ENCODE assay signal across 21 cellular contexts in the genomic region with DNA sequence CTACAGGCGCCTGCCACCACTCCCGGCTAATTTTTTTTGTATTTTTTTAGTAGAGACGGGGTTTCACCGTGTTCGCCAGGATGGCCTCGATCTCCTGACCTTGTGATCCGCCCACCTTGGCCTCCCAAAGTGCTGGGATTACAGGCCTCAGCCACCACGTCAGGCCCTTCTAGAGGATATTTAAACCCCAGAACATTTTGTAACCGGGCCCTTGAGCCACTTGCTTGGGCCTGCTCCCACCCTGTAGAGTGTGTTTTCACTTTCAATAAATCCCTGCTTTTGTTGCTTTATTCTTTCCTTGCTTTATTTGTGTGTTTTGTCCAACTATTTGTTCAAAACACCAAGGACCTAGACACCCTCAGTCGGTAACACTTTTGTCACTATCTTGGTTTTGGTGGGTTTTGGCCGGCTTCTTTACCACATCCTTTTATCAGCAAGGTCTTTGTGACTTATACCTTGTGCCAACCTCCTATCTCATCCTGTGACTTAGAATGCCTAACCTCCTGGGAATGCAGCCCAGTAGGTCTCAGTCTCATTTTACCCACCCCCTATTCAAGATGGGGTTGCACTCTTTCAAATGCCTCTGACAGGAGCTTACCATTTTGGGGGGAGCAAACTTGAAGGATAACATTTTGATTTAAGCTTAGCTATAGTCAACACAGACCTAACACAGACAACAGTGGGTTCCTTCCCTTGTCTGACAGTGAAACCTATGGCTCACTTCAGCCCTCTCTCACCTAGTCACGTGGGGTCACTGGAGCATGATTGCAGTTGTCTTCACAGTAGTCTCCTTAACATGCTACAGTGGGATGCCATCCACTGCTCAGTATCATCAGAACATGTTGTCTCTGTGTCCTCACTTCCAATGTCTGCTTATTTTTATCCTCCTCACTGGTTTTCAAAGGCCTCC. TPM values are rescaled to one million over a fixed set of nuclear protein-coding genes. Genes with fewer than 3 reads are reported as not detected.
DNase-seq lines count a peak whose midpoint lies in the region; ATAC-seq and TF ChIP-seq lines count a peak whose summit lies in the region.
"Had no signal": no experiment of that assay in that cellular context is flagged by ENCODE, and none has a peak within 500 bp of the region (broad histone marks: within the 10 kb centered on the region; RNA-seq: fewer than 3 reads in every experiment).

No MANE protein-coding gene starts in this region.

- CTCF ChIA-PET in activated naive CD4-positive, alpha-beta T cell treated with anti-CD3 and anti-CD28 coated beads for 36 hours (lab: Charles Lee), result no interaction called here

- H3K4me3 Mint-ChIP-seq in activated naive CD4-positive, alpha-beta T cell treated with anti-CD3 and anti-CD28 coated beads for 36 hours, result no peak overlapping the region
- H3K4me3 Mint-ChIP-seq: activated CD8-positive, alpha-beta T cell treated with anti-CD3 and anti-CD28 coated beads, Interleukin-2, amount 10 ng/mL, durations not matched to agents 7 days and 5 days; activated naive CD8-positive, alpha-beta T cell; activated T-cell treated with anti-CD3 and anti-CD28 coated beads, Interleukin-2, amount 50 U/mL, for 72 hours; brain; mesothelial cell of epicardium; natural killer cell treated with Interleukin-12 subunit alpha and Interleukin-12 subunit beta and Interleukin-15 and Interleukin-18, amount 100 ng/mL, for 72 hours had no signal

- no peaks in the 10 kb centered on the region for H3K9me3 ChIP-seq in right atrium auricular region
- no peaks in the 10 kb centered on the region for H3K9me3 ChIP-seq in thoracic aorta
- H3K9me3 ChIP-seq: prostate gland had no signal

- H3K27me3 Mint-ChIP-seq in activated naive CD4-positive, alpha-beta T cell treated with anti-CD3 and anti-CD28 coated beads for 36 hours (ENCODE audit: low read depth), result peaks cover 11% of the 10 kb centered on the region
- H3K27me3 Mint-ChIP-seq: activated naive CD8-positive, alpha-beta T cell had no signal

- H3K36me3 Mint-ChIP-seq in activated naive CD4-positive, alpha-beta T cell treated with anti-CD3 and anti-CD28 coated beads for 36 hours (ENCODE audit: low read depth), result no peaks in the 10 kb centered on the region
- H3K36me3 Mint-ChIP-seq: activated naive CD8-positive, alpha-beta T cell; brain; mesothelial cell of epicardium; natural killer cell treated with Interleukin-12 subunit alpha and Interleukin-12 subunit beta and Interleukin-15 and Interleukin-18, amount 100 ng/mL, for 72 hours had no signal

- intact Hi-C loops in activated naive CD4-positive, alpha-beta T cell treated with anti-CD3 and anti-CD28 coated beads for 36 hours (cut with micrococcal nuclease), result no loop called here

- H3K27ac ChIP-seq in right atrium auricular region (peak overlapping the region; percentile 20 to 49), thoracic aorta (peak overlapping the region; percentile 14 to 65)
- H3K27ac ChIP-seq: epithelial cell of prostate, prostate gland had no signal

- TF ChIP-seq CTCF in right atrium auricular region (IDR thresholded peaks at IDR 0.05), result no peak
- no peak for TF ChIP-seq CTCF in thoracic aorta (IDR thresholded peaks at IDR 0.05)

- ATAC-seq in GM18868 (IDR thresholded peaks at IDR 0.05; ENCODE audit: unreplicated experiment) (peak; percentile 51), thoracic aorta (ENCODE audit: insufficient number of reproducible peaks, low FRiP score, low read depth) (no peak), HG03457 (IDR thresholded peaks at IDR 0.05; ENCODE audit: unreplicated experiment) (no peak)
- ATAC-seq: activated CD8-positive, alpha-beta T cell treated with anti-CD3 and anti-CD28 coated beads, Interleukin-2, amount 10 ng/mL, durations not matched to agents 7 days and 5 days; activated T-cell treated with anti-CD3 and anti-CD28 coated beads, Interleukin-2, amount 50 U/mL, for 72 hours had no signal

- H3K4me1 Mint-ChIP-seq in activated naive CD4-positive, alpha-beta T cell treated with anti-CD3 and anti-CD28 coated beads for 36 hours (ENCODE audit: low read depth), result no peaks in the 10 kb centered on the region

- H3K9me3 Mint-ChIP-seq in activated naive CD4-positive, alpha-beta T cell treated with anti-CD3 and anti-CD28 coated beads for 36 hours, result no peaks in the 10 kb centered on the region
- H3K9me3 Mint-ChIP-seq: activated T-cell treated with anti-CD3 and anti-CD28 coated beads, Interleukin-2, amount 50 U/mL, for 72 hours; natural killer cell treated with Interleukin-12 subunit alpha and Interleukin-12 subunit beta and Interleukin-15 and Interleukin-18, amount 100 ng/mL, for 72 hours had no signal

- H3K4me1 ChIP-seq in right atrium auricular region (peaks cover 0 to 18% of the 10 kb centered on the region in 2 donors), thoracic aorta (ENCODE audit: control insufficient read depth in 1 of 2, low read depth in 2 of 2) (peaks cover 8 to 28% of the 10 kb centered on the region in 2 donors)
- H3K4me1 ChIP-seq: prostate gland had no signal

- H3K36me3 ChIP-seq in right atrium auricular region, result no peaks in the 10 kb centered on the region
- no peaks in the 10 kb centered on the region for H3K36me3 ChIP-seq in thoracic aorta
- H3K36me3 ChIP-seq: prostate gland had no signal

- H3K4me3 ChIP-seq in right atrium auricular region, result no peak overlapping the region
- no peak overlapping the region for H3K4me3 ChIP-seq in thoracic aorta
- H3K4me3 ChIP-seq: prostate gland had no signal

- H3K27me3 ChIP-seq in right atrium auricular region, result no peaks in the 10 kb centered on the region
- no peaks in the 10 kb centered on the region for H3K27me3 ChIP-seq in thoracic aorta (replicated peaks; ENCODE audit: insufficient read depth)

- no peak overlapping the region for H3K27ac Mint-ChIP-seq in activated naive CD4-positive, alpha-beta T cell treated with anti-CD3 and anti-CD28 coated beads for 36 hours
- H3K27ac Mint-ChIP-seq: activated CD8-positive, alpha-beta T cell treated with anti-CD3 and anti-CD28 coated beads, Interleukin-2, amount 10 ng/mL, durations not matched to agents 7 days and 5 days; activated naive CD8-positive, alpha-beta T cell; activated T-cell treated with anti-CD3 and anti-CD28 coated beads, Interleukin-2, amount 50 U/mL, for 72 hours; mesothelial cell of epicardium; natural killer cell treated with Interleukin-12 subunit alpha and Interleukin-12 subunit beta and Interleukin-15 and Interleukin-18, amount 100 ng/mL, for 72 hours had no signal

- DNase-seq in astrocyte of the hippocampus (ENCODE audit: low read depth, low spot score) (peak; percentile 12), right atrium auricular region (ENCODE audit: low spot score) (no peak), thoracic aorta (ENCODE audit: low spot score) (no peak), NCI-H1417 treated with DMSO at 0.1 percent for 48 hours (lab: John Stamatoyannopoulos, UW) (no peak)
- no peak for DNase-seq in stimulated activated CD4-positive, alpha-beta T cell treated with anti-CD3 and anti-CD28 coated beads, Interleukin-4, amount 100 ng/mL, for 4 hours
- DNase-seq in activated naive CD4-positive, alpha-beta T cell treated with anti-CD3 and anti-CD28 coated beads for 36 hours, result no peak
- DNase-seq: activated CD4-positive, CD25-positive, alpha-beta regulatory T cell; activated CD8-positive, alpha-beta T cell treated with anti-CD3 and anti-CD28 coated beads, Interleukin-2, amount 10 ng/mL, durations not matched to agents 7 days and 5 days; activated T-cell treated with anti-CD3 and anti-CD28 coated beads, Interleukin-2, amount 50 U/mL, for 72 hours; DND-41; HCEC 1CT; NCI-H1930; T1000 had no signal

RNA-seq across cellular contexts. Expression of a gene that starts 27.9 kb away (rescaled TPM):
- total RNA-seq in right atrium auricular region (not detected), thoracic aorta (not detected)
- under 1 TPM; 0.10 to 0.30 TPM for total RNA-seq in activated naive CD4-positive, alpha-beta T cell treated with anti-CD3 and anti-CD28 coated beads for 36 hours
- total RNA-seq: activated CD8-positive, alpha-beta T cell treated with anti-CD3 and anti-CD28 coated beads, Interleukin-2, amount 10 ng/mL, durations not matched to agents 7 days and 5 days; natural killer cell treated with Interleukin-12 subunit alpha and Interleukin-12 subunit beta and Interleukin-15 and Interleukin-18, amount 100 ng/mL, for 72 hours had no signal

RNA-seq across cellular contexts. Expression of a gene that starts 39.1 kb away (rescaled TPM):
- total RNA-seq in right atrium auricular region (1 to 10 TPM; 8.3 to 9.7 TPM), thoracic aorta (10 to 100 TPM; 61.5 to 71.5 TPM)
- not detected for total RNA-seq in activated naive CD4-positive, alpha-beta T cell treated with anti-CD3 and anti-CD28 coated beads for 36 hours
- total RNA-seq: activated CD8-positive, alpha-beta T cell treated with anti-CD3 and anti-CD28 coated beads, Interleukin-2, amount 10 ng/mL, durations not matched to agents 7 days and 5 days; activated T-cell treated with anti-CD3 and anti-CD28 coated beads, Interleukin-2, amount 50 U/mL, for 72 hours; natural killer cell treated with Interleukin-12 subunit alpha and Interleukin-12 subunit beta and Interleukin-15 and Interleukin-18, amount 100 ng/mL, for 72 hours had no signal

Comparison
In these comparisons a context has a peak if more than half of its experiments do, and no peak if none do; other contexts are left out.
1. RNA of a gene that starts 39.1 kb away (total RNA-seq): 61.5 to 71.5 TPM in thoracic aorta and 8.3 to 9.7 TPM in right atrium auricular region; not detected in activated naive CD4-positive, alpha-beta T cell treated with anti-CD3 and anti-CD28 coated beads for 36 hours; every median in the first group is over 4 times any median in the second.